Comparison of ENCODE assay signal across 22 cellular contexts in the genomic region with DNA sequence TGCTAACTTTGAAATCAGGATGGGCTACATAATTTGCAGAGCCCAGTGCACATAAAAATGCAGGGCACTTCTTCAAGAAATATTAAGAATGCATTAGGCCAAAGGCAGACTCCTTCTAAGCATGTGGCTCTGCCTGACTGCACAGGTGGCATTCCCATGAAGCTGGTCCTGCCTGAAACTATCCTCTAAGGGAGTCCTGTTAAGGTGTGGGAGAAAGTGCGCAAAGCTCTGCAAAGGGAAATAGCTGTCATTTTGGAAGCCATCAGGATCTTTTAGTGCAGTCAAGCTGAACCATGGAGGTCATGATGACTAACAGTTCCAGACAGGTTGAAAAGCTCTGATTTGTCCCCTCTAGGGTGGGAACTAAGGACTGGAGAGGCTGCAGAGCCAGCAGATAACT. TPM values are rescaled to one million over a fixed set of nuclear protein-coding genes. Genes with fewer than 3 reads are reported as not detected.
DNase-seq lines count a peak whose midpoint lies in the region; ATAC-seq, FAIRE-seq and TF ChIP-seq lines count a peak whose summit lies in the region.
"Had no signal": no experiment of that assay in that cellular context is flagged by ENCODE, and none has a peak within 500 bp of the region (broad histone marks: within the 10 kb centered on the region; RNA-seq: fewer than 3 reads in every experiment).

No MANE protein-coding gene starts in this region.

- H3K36me3 ChIP-seq in endodermal cell (ENCODE audit: control insufficient read depth, insufficient read depth, low read length), result no peaks in the 10 kb centered on the region
- H3K36me3 ChIP-seq: BLaER1 had no signal

- H3K27me3 ChIP-seq in endodermal cell (ENCODE audit: control insufficient read depth, insufficient read depth, low read length, poor library complexity, severe bottlenecking), result peaks cover 67% of the 10 kb centered on the region

- intact Hi-C loops in activated CD8-positive, alpha-beta T cell treated with anti-CD3 and anti-CD28 coated beads for 36 hours (cut with micrococcal nuclease), result no loop called here

- peak; percentile 19 for DNase-seq in DMS79 (lab: John Stamatoyannopoulos, UW)
- peak; percentile 28 for DNase-seq in endodermal cell
- peak; percentile 90 for DNase-seq in kidney tubule cell (ENCODE audit: low spot score)
- DNase-seq in urothelium cell line (ENCODE audit: low spot score), result no peak
- no peak for DNase-seq in DMS 273 treated with DMSO at 0.1 percent for 48 hours (lab: John Stamatoyannopoulos, UW)
- no peak for DNase-seq in activated CD8-positive, alpha-beta T cell treated with anti-CD3 and anti-CD28 coated beads for 36 hours
- no peak for DNase-seq in glutamatergic neuron
- DNase-seq: 8988T; Calu3; CD4-positive, alpha-beta memory T cell; DMS53; GDM1; GOT3; H7; HFFc6; IMR-90 had no signal

- TF ChIP-seq CTCF in endodermal cell (conservative IDR thresholded peaks at IDR 0.05) (no peak), glutamatergic neuron (IDR thresholded peaks at IDR 0.05; ENCODE audit: partially characterized antibody, unreplicated experiment) (no peak)
- no peak for TF ChIP-seq CTCF in activated CD8-positive, alpha-beta T cell treated with anti-CD3 and anti-CD28 coated beads for 36 hours (IDR thresholded peaks at IDR 0.05)

- no peak overlapping the region for H3K27ac ChIP-seq in endodermal cell (ENCODE audit: low read depth, low read length)
- H3K27ac ChIP-seq: BLaER1 had no signal

- H3K9ac ChIP-seq in endodermal cell (ENCODE audit: extremely low read depth, low read length, poor library complexity, severe bottlenecking), result no peak overlapping the region
- H3K9ac ChIP-seq: BLaER1 had no signal

- ATAC-seq in activated CD8-positive, alpha-beta T cell treated with anti-CD3 and anti-CD28 coated beads for 36 hours, result no peak
- ATAC-seq: HCT116 had no signal

- H3K27me3 Mint-ChIP-seq in endodermal cell (ENCODE audit: insufficient read depth) (peaks cover 72% of the 10 kb centered on the region), glutamatergic neuron (ENCODE audit: unreplicated experiment) (peaks cover 2% of the 10 kb centered on the region)
- peaks cover 8% of the 10 kb centered on the region for H3K27me3 Mint-ChIP-seq in activated CD8-positive, alpha-beta T cell treated with anti-CD3 and anti-CD28 coated beads for 36 hours

- H3K4me1 Mint-ChIP-seq in endodermal cell, result peaks cover 12% of the 10 kb centered on the region
- no peaks in the 10 kb centered on the region for H3K4me1 Mint-ChIP-seq in activated CD8-positive, alpha-beta T cell treated with anti-CD3 and anti-CD28 coated beads for 36 hours (ENCODE audit: low read depth)
- H3K4me1 Mint-ChIP-seq in glutamatergic neuron (ENCODE audit: low read depth, unreplicated experiment), result peaks cover 2% of the 10 kb centered on the region

- H3K4me3 Mint-ChIP-seq in endodermal cell (no peak overlapping the region), glutamatergic neuron (ENCODE audit: unreplicated experiment) (no peak overlapping the region)
- H3K4me3 Mint-ChIP-seq in activated CD8-positive, alpha-beta T cell treated with anti-CD3 and anti-CD28 coated beads for 36 hours, result no peak overlapping the region
- H3K4me3 Mint-ChIP-seq: CD14-positive monocyte; CD4-positive, alpha-beta memory T cell; HFFc6 had no signal

- H3K36me3 Mint-ChIP-seq in endodermal cell (ENCODE audit: low read depth) (no peaks in the 10 kb centered on the region), glutamatergic neuron (ENCODE audit: unreplicated experiment) (no peaks in the 10 kb centered on the region)
- H3K36me3 Mint-ChIP-seq in activated CD8-positive, alpha-beta T cell treated with anti-CD3 and anti-CD28 coated beads for 36 hours (ENCODE audit: low read depth), result no peaks in the 10 kb centered on the region
- H3K36me3 Mint-ChIP-seq: CD14-positive monocyte; CD4-positive, alpha-beta memory T cell had no signal

- no peaks in the 10 kb centered on the region for H3K9me3 ChIP-seq in endodermal cell (ENCODE audit: control insufficient read depth, low read length)

- peak; percentile 65 for FAIRE-seq in urothelium cell line (lab: Jason Lieb, UNC)
- FAIRE-seq: GM12892 had no signal

- H3K4me1 ChIP-seq in endodermal cell (ENCODE audit: control insufficient read depth, insufficient read depth, low read length), result peaks cover 9% of the 10 kb centered on the region

- CTCF ChIA-PET in activated CD8-positive, alpha-beta T cell treated with anti-CD3 and anti-CD28 coated beads for 36 hours (lab: Charles Lee), result interaction anchor here (1.1 kb wide), 2 partner anchors 41 to 102 kb away, joined by 3 to 4 read pairs; no protein-coding TSS in a partner anchor

- POLR2A ChIA-PET in activated CD8-positive, alpha-beta T cell treated with anti-CD3 and anti-CD28 coated beads for 36 hours (lab: Charles Lee), result no interaction called here

- no peak overlapping the region for H3K27ac Mint-ChIP-seq in endodermal cell
- no peak overlapping the region for H3K27ac Mint-ChIP-seq in activated CD8-positive, alpha-beta T cell treated with anti-CD3 and anti-CD28 coated beads for 36 hours
- H3K27ac Mint-ChIP-seq in glutamatergic neuron (ENCODE audit: unreplicated experiment), result no peak overlapping the region
- H3K27ac Mint-ChIP-seq: CD14-positive monocyte, HFFc6 had no signal

- 96 to 100% methylated on average over 1 of the region's 1 CpG for WGBS in endodermal cell (ENCODE audit: insufficient coverage in 1 of 2, insufficient read length in 1 of 2), 2 experiments

- no peak overlapping the region for H3K4me3 ChIP-seq in endodermal cell (ENCODE audit: low read length)
- H3K4me3 ChIP-seq: BLaER1 had no signal

- H3K9me3 Mint-ChIP-seq in endodermal cell, result no peaks in the 10 kb centered on the region
- no peaks in the 10 kb centered on the region for H3K9me3 Mint-ChIP-seq in activated CD8-positive, alpha-beta T cell treated with anti-CD3 and anti-CD28 coated beads for 36 hours
- no peaks in the 10 kb centered on the region for H3K9me3 Mint-ChIP-seq in glutamatergic neuron (ENCODE audit: unreplicated experiment)
- H3K9me3 Mint-ChIP-seq: CD4-positive, alpha-beta memory T cell; HFFc6 had no signal

RNA-seq across cellular contexts. Expression of a gene that starts 41.9 kb away (rescaled TPM):
- total RNA-seq in endodermal cell (1 to 10 TPM in 1 of 2 donors, under 1 TPM in 1; 0.81 to 1.8 TPM), glutamatergic neuron (ENCODE audit: unreplicated experiment) (0.71 TPM)
- 2.8 TPM for polyA plus RNA-seq in endodermal cell (2013, experiment 1 of 2)
- polyA plus RNA-seq in endodermal cell (2013, experiment 2 of 2), result 0.54 TPM
- not detected for total RNA-seq in activated CD8-positive, alpha-beta T cell treated with anti-CD3 and anti-CD28 coated beads for 36 hours
- total RNA-seq: A673; Calu3; CD4-positive, alpha-beta memory T cell; HFFc6; IMR-90 had no signal
- polyA plus RNA-seq: AG04450; CD14-positive monocyte; CD4-positive, alpha-beta memory T cell; IMR-90 had no signal

Comparison
In these comparisons a context has a peak if more than half of its experiments do, and no peak if none do; other contexts are left out.
1. DNase-seq: peak in DMS79 (single experiment), endodermal cell (single experiment) and kidney tubule cell (single experiment); none in urothelium cell line (single experiment), DMS 273 treated with DMSO at 0.1 percent for 48 hours (single experiment), activated CD8-positive, alpha-beta T cell treated with anti-CD3 and anti-CD28 coated beads for 36 hours (single experiment) and glutamatergic neuron (single experiment).